Comparison of ENCODE assay signal across 8 cellular contexts in the genomic region with DNA sequence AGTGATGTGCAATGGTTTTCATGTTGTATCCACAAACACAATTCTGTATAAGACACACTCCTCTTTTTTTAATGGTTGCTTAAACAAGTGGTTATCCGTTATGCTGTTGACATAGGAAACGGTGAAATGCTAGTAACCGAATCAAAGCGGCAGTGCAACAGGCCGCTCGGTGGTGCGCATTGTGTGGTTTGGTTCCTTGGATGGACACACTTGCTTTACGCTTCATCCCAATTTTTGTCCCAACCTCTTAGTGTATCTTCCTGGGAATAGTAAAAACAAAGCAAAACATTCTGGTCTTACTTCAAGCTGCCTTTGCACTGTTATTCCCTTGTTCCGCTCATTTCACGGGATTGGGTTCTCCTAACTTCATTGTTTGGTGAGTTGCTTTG. TPM values are rescaled to one million over a fixed set of nuclear protein-coding genes. Genes with fewer than 3 reads are reported as not detected.
A peak's percentile ranks its signal among the peaks of the same experiment; 100 is the strongest.
DNase-seq lines count a peak whose midpoint lies in the region; ATAC-seq and TF ChIP-seq lines count a peak whose summit lies in the region.

No MANE protein-coding gene starts in this region.

- H3K4me3 ChIP-seq in WI38 (ENCODE audit: low read depth, low read length) = peak overlapping the region; percentile 79
- H3K4me3 ChIP-seq in right cardiac atrium (ENCODE audit: low read length) = peak overlapping the region; percentile 14
- peak overlapping the region; percentile 69 to 79 (median 69) for H3K4me3 ChIP-seq in skeletal muscle tissue (ENCODE audit: low read length in 3 of 3)

- H3K36me3 ChIP-seq in skeletal muscle tissue (ENCODE audit: control insufficient read depth in 3 of 3, insufficient read depth in 3 of 3, low read length in 3 of 3) = no peaks in the 10 kb centered on the region

- H3K27me3 ChIP-seq in right cardiac atrium (ENCODE audit: control insufficient read depth, insufficient read depth) (no peaks in the 10 kb centered on the region), skeletal muscle tissue (ENCODE audit: control insufficient read depth in 3 of 3, insufficient read depth in 3 of 3, low read length in 3 of 3) (peaks cover 15 to 30% (median 25%) of the 10 kb centered on the region in 3 donors)

- peak overlapping the region in 2 of 3 donors; percentile 33 to 59 for H3K9ac ChIP-seq in skeletal muscle tissue (ENCODE audit: low read depth in 1 of 3, low read length in 3 of 3)

- peaks cover 20% of the 10 kb centered on the region for H3K4me1 Mint-ChIP-seq in HFFc6 (ENCODE audit: low read depth)

- TF ChIP-seq CTCF in HFFc6 (IDR thresholded peaks at IDR 0.05) (no peak), WI38 (IDR thresholded peaks at IDR 0.05; ENCODE audit: low read depth, low read length) (no peak)

- intact Hi-C loops in right cardiac atrium (cut with DNase I) = loop anchor here in 1 of 4 donors (5.0 kb wide), 1 partner anchor 159 kb away; no protein-coding TSS in a partner anchor

- no peaks in the 10 kb centered on the region for H3K36me3 Mint-ChIP-seq in HFFc6 (ENCODE audit: low read depth)

- 22% methylated on average over 10 of the region's 10 CpGs for WGBS in right cardiac atrium

- H3K27me3 Mint-ChIP-seq in HFFc6 (ENCODE audit: insufficient read depth) = peaks cover 25% of the 10 kb centered on the region

- no peak for DNase-seq in HFFc6
- no peak for DNase-seq in right cardiac atrium
- DNase-seq in effector CD8-positive, alpha-beta T cell (lab: John Stamatoyannopoulos, UW) = no peak

- H3K9me3 Mint-ChIP-seq in HFFc6 = no peaks in the 10 kb centered on the region

- H3K4me1 ChIP-seq in right cardiac atrium (ENCODE audit: control insufficient read depth, insufficient read depth, low read length) = no peaks in the 10 kb centered on the region
- H3K4me1 ChIP-seq in skeletal muscle tissue (ENCODE audit: control insufficient read depth in 3 of 3, insufficient read depth in 3 of 3, low read length in 3 of 3) = peaks cover 11 to 15% (median 13%) of the 10 kb centered on the region in 3 donors

- H3K27ac ChIP-seq in right cardiac atrium (ENCODE audit: low read length) = no peak overlapping the region
- H3K27ac ChIP-seq in skeletal muscle tissue (ENCODE audit: low read depth, low read length) = peak overlapping the region; percentile 15

- ATAC-seq in right cardiac atrium (no peak), HG03521 (IDR thresholded peaks at IDR 0.05; ENCODE audit: unreplicated experiment) (no peak), GM18520 (IDR thresholded peaks at IDR 0.05; ENCODE audit: unreplicated experiment) (no peak), HG03442 (IDR thresholded peaks at IDR 0.05; ENCODE audit: unreplicated experiment) (no peak)

- no peak overlapping the region for H3K27ac Mint-ChIP-seq in HFFc6

- no peaks in the 10 kb centered on the region for H3K9me3 ChIP-seq in right cardiac atrium (ENCODE audit: control insufficient read depth, low read length)
- no peaks in the 10 kb centered on the region for H3K9me3 ChIP-seq in skeletal muscle tissue (ENCODE audit: control insufficient read depth in 3 of 3, low read length in 3 of 3)

- H3K4me3 Mint-ChIP-seq in HFFc6 = peak overlapping the region; percentile 89

RNA-seq across cellular contexts. Expression of gene PTGER2, which starts 0.6 kb away (rescaled TPM):
- under 1 TPM; 0.28 to 0.73 (median 0.37) TPM for total RNA-seq in HFFc6 (2021; fragmentation: NEBNext Ultra II Directional; extraction: Animal tissue kit (Norgen Biotek cat#: 25700))
- 1 to 10 TPM in 2 of 4 donors, under 1 TPM in 2; 0.34 to 1.6 (median 1.1) TPM for total RNA-seq in right cardiac atrium
- 0.32 TPM for polyA plus RNA-seq in right cardiac atrium
- total RNA-seq in skeletal muscle tissue = 1.6 TPM

RNA-seq across cellular contexts. Expression of gene PTGDR, which starts 46.0 kb away (rescaled TPM):
- total RNA-seq in HFFc6 (2021; fragmentation: NEBNext Ultra II Directional; extraction: Animal tissue kit (Norgen Biotek cat#: 25700)) = not detected
- total RNA-seq in right cardiac atrium (under 1 TPM; 0.29 to 0.43 (median 0.42) TPM), skeletal muscle tissue (under 0.01 TPM)
- 0.32 TPM for polyA plus RNA-seq in right cardiac atrium

Comparison
In these comparisons a context has a peak if more than half of its experiments do, and no peak if none do; other contexts are left out.
1. H3K4me3 ChIP-seq: peak in every context shown above with its lines; median percentile 79 in WI38; 69 in skeletal muscle tissue; 14 in right cardiac atrium.